ENCODE assay signal across 8 cellular contexts in genomic region chr16:30950516-30951073, GRCh38. TPM values are rescaled to one million over a fixed set of nuclear protein-coding genes. Genes with fewer than 3 reads are reported as not detected.
A peak's percentile ranks its signal among the peaks of the same experiment; 100 is the strongest.
DNase-seq lines count a peak whose midpoint lies in the region; ATAC-seq and TF ChIP-seq lines count a peak whose summit lies in the region.

No MANE protein-coding gene starts in this region.

- peaks cover 10% of the 10 kb centered on the region for H3K36me3 Mint-ChIP-seq in nephron progenitor cell (ENCODE audit: low read depth)

- H3K27me3 Mint-ChIP-seq in nephron progenitor cell (ENCODE audit: low read depth, poor library complexity), result peaks cover 3% of the 10 kb centered on the region

- CTCF ChIA-PET in BJ (lab: Yijun Ruan, JAX), result interaction anchor here (0.6 to 2.0 kb wide), 4 partner anchors 8 to 185 kb away, joined by 3 to 5 read pairs (median 4); partner anchors contain the start of gene PRSS8

- H3K9me3 Mint-ChIP-seq in nephron progenitor cell, result no peaks in the 10 kb centered on the region

- peaks cover 10% of the 10 kb centered on the region for H3K36me3 ChIP-seq in BJ (ENCODE audit: control insufficient read depth, insufficient read depth, low read length)
- H3K36me3 ChIP-seq in Karpas-422 (ENCODE audit: insufficient read depth, low read length), result no peaks in the 10 kb centered on the region
- peaks cover 0 to 10% of the 10 kb centered on the region in 2 donors for H3K36me3 ChIP-seq in duodenal mucosa (ENCODE audit: control insufficient read depth in 1 of 2, insufficient read depth in 2 of 2, low read length in 2 of 2)

- no peak for DNase-seq in BJ (ENCODE audit: low read depth)
- no peak for DNase-seq in Karpas-422
- no peak for DNase-seq in nephron progenitor cell
- DNase-seq in NCI-H2171 treated with DMSO at 0.1 percent for 48 hours (lab: John Stamatoyannopoulos, UW), result no peak
- DNase-seq in UCSD-AML1 (lab: John Stamatoyannopoulos, UW; ENCODE audit: unreplicated experiment), result no peak

- no peaks in the 10 kb centered on the region for H3K9me3 ChIP-seq in Karpas-422 (ENCODE audit: low read length)
- H3K9me3 ChIP-seq in duodenal mucosa (ENCODE audit: control insufficient read depth in 1 of 2, low read length in 2 of 2), result no peaks in the 10 kb centered on the region

- H4K20me1 ChIP-seq in Karpas-422 (ENCODE audit: insufficient read depth, low read depth, low read length), result no peaks in the 10 kb centered on the region

- H3K4me3 ChIP-seq in BJ (ENCODE audit: low read depth, low read length) (peak overlapping the region; percentile 90), Karpas-422 (ENCODE audit: low read length) (peak overlapping the region; percentile 76), duodenal mucosa (ENCODE audit: low read depth in 1 of 2, low read length in 2 of 2) (peak overlapping the region; percentile 79 to 95)

- TF ChIP-seq CTCF in BJ (IDR thresholded peaks at IDR 0.05; ENCODE audit: insufficient read depth, low read depth, low read length) (no peak), nephron progenitor cell (IDR thresholded peaks at IDR 0.05) (no peak)

- H3K9ac ChIP-seq in Karpas-422 (ENCODE audit: low read length) (peak overlapping the region; percentile 98), duodenal mucosa (ENCODE audit: low read depth in 1 of 2, low read length in 2 of 2) (peak overlapping the region; percentile 76 to 92)

- peak overlapping the region; percentile 82 for H3K27ac ChIP-seq in Karpas-422 (ENCODE audit: low read length)
- H3K27ac ChIP-seq in duodenal mucosa (ENCODE audit: low read depth, low read length), result no peak overlapping the region

- H3K79me2 ChIP-seq in Karpas-422 (ENCODE audit: low read length), result peaks cover 10% of the 10 kb centered on the region

- POLR2A ChIA-PET in BJ (lab: Charles Lee), result interaction anchor here (0.7 kb wide), 1 partner anchor 522 kb away, joined by 3 read pairs; no protein-coding TSS in a partner anchor

- peak overlapping the region; percentile 98 for H3K4me2 ChIP-seq in Karpas-422 (ENCODE audit: low read depth, low read length, poor library complexity, severe bottlenecking)

- H3K27me3 ChIP-seq in BJ (ENCODE audit: control insufficient read depth, insufficient read depth, low read length) (no peaks in the 10 kb centered on the region), Karpas-422 (ENCODE audit: low read length) (no peaks in the 10 kb centered on the region), duodenal mucosa (ENCODE audit: control insufficient read depth in 1 of 2, insufficient read depth in 2 of 2, low read length in 2 of 2) (no peaks in the 10 kb centered on the region)

- H2AFZ ChIP-seq in Karpas-422 (ENCODE audit: low read length), result no peak overlapping the region

- no peaks in the 10 kb centered on the region for H3K9me2 ChIP-seq in Karpas-422 (replicated peaks; ENCODE audit: insufficient read depth, low read length)

- ATAC-seq in HG03520 (IDR thresholded peaks at IDR 0.05; ENCODE audit: unreplicated experiment), result no peak
- ATAC-seq in GM19467 (IDR thresholded peaks at IDR 0.05; ENCODE audit: unreplicated experiment), result no peak

- peak overlapping the region; percentile 95 for H3K4me3 Mint-ChIP-seq in nephron progenitor cell

- H3K27ac Mint-ChIP-seq in nephron progenitor cell, result peak overlapping the region; percentile 85

- H3K4me1 ChIP-seq in Karpas-422 (ENCODE audit: low read length), result peaks cover 28% of the 10 kb centered on the region
- H3K4me1 ChIP-seq in duodenal mucosa (ENCODE audit: control insufficient read depth in 1 of 2, insufficient read depth in 2 of 2, low read length in 2 of 2), result peaks cover 32 to 42% of the 10 kb centered on the region in 2 donors

- H3K4me1 Mint-ChIP-seq in nephron progenitor cell, result peaks cover 55% of the 10 kb centered on the region

RNA-seq across cellular contexts. Expression of gene ORAI3, which starts 1.7 kb away (rescaled TPM):
- polyA plus RNA-seq in BJ (2011; rRNA removed), result 25.6 and 37.1 TPM in 2 replicates
- polyA minus RNA-seq in BJ (2011; rRNA and poly(A)+ RNA removed), result 22.4 and 25.4 TPM in 2 replicates
- 34.0 and 60.7 TPM in 2 replicates for total RNA-seq in Karpas-422 (2014; rRNA removed; shearing (Covaris generic); ENCODE audit: low replicate concordance)

RNA-seq across cellular contexts. Expression of gene SETD1A, which starts 7.0 kb away (rescaled TPM):
- 0.96 and 1.4 TPM in 2 replicates for polyA plus RNA-seq in BJ (2011; rRNA removed)
- 3.1 TPM in 2 replicates for polyA minus RNA-seq in BJ (2011; rRNA and poly(A)+ RNA removed)
- 3.8 and 4.3 TPM in 2 replicates for total RNA-seq in Karpas-422 (2014; rRNA removed; shearing (Covaris generic); ENCODE audit: low replicate concordance)

RNA-seq across cellular contexts. Expression of gene FBXL19, which starts 27.2 kb away (rescaled TPM):
- 5.9 and 7.6 TPM in 2 replicates for polyA plus RNA-seq in BJ (2011; rRNA removed)
- 5.5 and 7.6 TPM in 2 replicates for polyA minus RNA-seq in BJ (2011; rRNA and poly(A)+ RNA removed)
- total RNA-seq in Karpas-422 (2014; rRNA removed; shearing (Covaris generic); ENCODE audit: low replicate concordance), result 24.5 and 59.5 TPM in 2 replicates

RNA-seq across cellular contexts. Expression of gene HSD3B7, which starts 34.4 kb away (rescaled TPM):
- polyA plus RNA-seq in BJ (2011; rRNA removed), result 15.4 and 25.0 TPM in 2 replicates
- polyA minus RNA-seq in BJ (2011; rRNA and poly(A)+ RNA removed), result 9.3 and 13.1 TPM in 2 replicates
- total RNA-seq in Karpas-422 (2014; rRNA removed; shearing (Covaris generic); ENCODE audit: low replicate concordance), result 0.65 and 2.7 TPM in 2 replicates

RNA-seq across cellular contexts. Expression of gene CTF1, which starts 54.2 kb away (rescaled TPM):
- 14.9 and 22.2 TPM in 2 replicates for polyA plus RNA-seq in BJ (2011; rRNA removed)
- polyA minus RNA-seq in BJ (2011; rRNA and poly(A)+ RNA removed), result 6.6 and 8.8 TPM in 2 replicates
- 0.94 and 1.1 TPM in 2 replicates for total RNA-seq in Karpas-422 (2014; rRNA removed; shearing (Covaris generic); ENCODE audit: low replicate concordance)
